22 cellular contexts compared by ENCODE assay signal in the genomic region with DNA sequence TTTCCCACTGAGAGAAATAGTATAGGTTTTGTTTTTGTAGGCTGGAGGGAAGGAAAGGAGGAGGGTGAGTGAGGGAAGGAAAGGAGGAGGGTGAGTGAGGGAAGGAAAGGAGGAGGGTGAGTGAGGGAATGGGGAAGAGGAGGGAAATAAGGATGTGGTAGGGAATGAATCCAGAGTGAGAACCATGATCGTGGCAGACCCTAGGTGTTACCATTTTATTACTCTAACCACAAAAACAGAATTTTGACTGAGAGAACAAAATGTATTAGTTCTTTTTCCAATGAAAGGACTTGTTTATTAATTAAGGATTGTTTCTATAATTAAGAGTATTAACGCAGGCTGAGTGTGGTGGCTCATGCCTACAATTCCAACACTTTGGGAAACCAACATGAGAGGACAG.
"Had no signal": no experiment of that assay in that cellular context is flagged by ENCODE, and none has a peak within 500 bp of the region (broad histone marks: within the 10 kb centered on the region; RNA-seq: fewer than 3 reads in every experiment).

No MANE protein-coding gene starts in this region.

- DNase-seq: colonic mucosa; dermis blood vessel endothelial cell; endodermal cell; erythroblast; foreskin keratinocyte; immature natural killer cell; left ventricle myocardium inferior; lower lobe of right lung; midbrain; psoas muscle; retina; spleen; stimulated activated CD4-positive, alpha-beta T cell treated with anti-CD3 and anti-CD28 coated beads, Interleukin-15, amount 100 ng/mL, for 24 hours; stimulated activated CD4-positive, alpha-beta T cell treated with anti-CD3 and anti-CD28 coated beads, Interleukin-1b, Interleukin-23, amount 100 ng/mL, for 48 hours; stimulated activated CD4-positive, alpha-beta T cell treated with anti-CD3 and anti-CD28 coated beads, Interleukin-4, amount 100 ng/mL, for 24 hours; trophoblast cell had no signal

- H3K27me3 ChIP-seq: colonic mucosa, foreskin keratinocyte, spleen had no signal

- H3K4me1 Mint-ChIP-seq: nephron had no signal

- H3K27me3 Mint-ChIP-seq: memory B cell; stimulated activated memory B cell treated with anti-CD40 and anti-IgM and Interleukin-4, amounts not matched to agents 10 μg/mL and 1 μg/mL and 100 μg/mL, for 72 hours had no signal

- H3K4me3 Mint-ChIP-seq: endodermal cell; immature natural killer cell; memory B cell; nephron; stimulated activated memory B cell treated with anti-CD40 and anti-IgM and Interleukin-4, amounts not matched to agents 10 μg/mL and 1 μg/mL and 100 μg/mL, for 72 hours had no signal

- H3K27ac ChIP-seq: colonic mucosa, foreskin keratinocyte, left ventricle myocardium inferior, lower lobe of right lung, psoas muscle, spleen had no signal

- ATAC-seq: foreskin keratinocyte; lower lobe of right lung; psoas muscle; sciatic nerve; stimulated activated memory B cell treated with anti-CD40 and anti-IgM and Interleukin-4, amounts not matched to agents 10 μg/mL and 1 μg/mL and 100 μg/mL, for 72 hours had no signal

- H3K4me1 ChIP-seq: colonic mucosa, foreskin keratinocyte, lower lobe of right lung, psoas muscle had no signal

- H3K27ac Mint-ChIP-seq: endodermal cell; memory B cell; nephron; stimulated activated memory B cell treated with anti-CD40 and anti-IgM and Interleukin-4, amounts not matched to agents 10 μg/mL and 1 μg/mL and 100 μg/mL, for 72 hours had no signal

- H3K9me3 Mint-ChIP-seq: endodermal cell; immature natural killer cell; memory B cell; nephron; stimulated activated memory B cell treated with anti-CD40 and anti-IgM and Interleukin-4, amounts not matched to agents 10 μg/mL and 1 μg/mL and 100 μg/mL, for 72 hours had no signal

- H3K36me3 ChIP-seq: colonic mucosa had no signal

- H3K9me3 ChIP-seq: colonic mucosa, left ventricle myocardium inferior, lower lobe of right lung, psoas muscle, spleen had no signal

- FAIRE-seq: endothelial cell of umbilical vein, keratinocyte had no signal

- H3K4me3 ChIP-seq: colonic mucosa, left ventricle myocardium inferior, lower lobe of right lung, psoas muscle, spleen had no signal
